Comparison of ENCODE assay signal across 8 cellular contexts in genomic region chr10:21675157-21675796, GRCh38.
DNase-seq lines count a peak whose midpoint lies in the region; ATAC-seq, FAIRE-seq and TF ChIP-seq lines count a peak whose summit lies in the region.

No MANE protein-coding gene starts in this region.

- CTCF ChIA-PET in AG04449 (lab: Yijun Ruan, JAX) = no interaction called here

- DNase-seq in AG04449 (ENCODE audit: low read depth, low spot score) = no peak
- no peak for DNase-seq in GM10266 (ENCODE audit: extremely low spot score)
- peak; percentile 13 for DNase-seq in M059J (ENCODE audit: low read depth)
- DNase-seq in activated CD4-positive, alpha-beta T cell treated with anti-CD3 and anti-CD28 coated beads, Interleukin-2, amount 50 U/mL, for 1 hour = peak; percentile 15
- DNase-seq in foreskin keratinocyte = peak in 1 of 2 donors; percentile 22
- peak; percentile 42 for DNase-seq in small intestine

- 79 to 89% (median 85%) methylated on average over 2 of the region's 2 CpGs for WGBS in small intestine, 3 donors

- POLR2A ChIA-PET in AG04449 (lab: Yijun Ruan, JAX) = no interaction called here

- FAIRE-seq in small intestine (lab: Jason Lieb, UNC) = no peak

- no peak for TF ChIP-seq POLR2A in GM18505 (IDR thresholded peaks at IDR 0.05; ENCODE audit: borderline replicate concordance, extremely low read depth, insufficient read depth, insufficient read length)

- H3K4me3 ChIP-seq in AG04449 (ENCODE audit: low read depth, low read length) = no peak overlapping the region
- no peak overlapping the region for H3K4me3 ChIP-seq in small intestine (ENCODE audit: low read depth in 1 of 2, low read length in 2 of 2)

- ATAC-seq in foreskin keratinocyte (peak; percentile 86), GM21360 (IDR thresholded peaks at IDR 0.05; ENCODE audit: unreplicated experiment) (no peak), GM18505 (IDR thresholded peaks at IDR 0.05; ENCODE audit: unreplicated experiment) (no peak)

- no peaks in the 10 kb centered on the region for H3K27me3 ChIP-seq in foreskin keratinocyte
- no peaks in the 10 kb centered on the region for H3K27me3 ChIP-seq in small intestine (ENCODE audit: control insufficient read depth in 2 of 2, insufficient read depth in 2 of 2, low read length in 2 of 2)

- H3K4me1 ChIP-seq in foreskin keratinocyte (no peaks in the 10 kb centered on the region), small intestine (ENCODE audit: control insufficient read depth in 2 of 2, insufficient read depth in 1 of 2, low read depth in 1 of 2, low read length in 1 of 2) (no peaks in the 10 kb centered on the region)

- peaks cover 0 to 5% of the 10 kb centered on the region in 2 donors for H3K36me3 ChIP-seq in small intestine (ENCODE audit: control insufficient read depth in 2 of 2, insufficient read depth in 2 of 2, low read length in 2 of 2)

- H3K27ac ChIP-seq in foreskin keratinocyte (no peak overlapping the region), small intestine (ENCODE audit: low read depth in 1 of 2, low read length in 1 of 2) (no peak overlapping the region)

- TF ChIP-seq CTCF in AG04449 (IDR thresholded peaks at IDR 0.05; ENCODE audit: insufficient read depth, low read length, missing control alignments) (peak; percentile 61), GM10266 (IDR thresholded peaks at IDR 0.05; ENCODE audit: control insufficient read depth, insufficient read depth, low read depth, missing control alignments) (peak; percentile 66), foreskin keratinocyte (conservative IDR thresholded peaks at IDR 0.05) (peak; percentile 73)

- H3K9me3 ChIP-seq in small intestine (ENCODE audit: control insufficient read depth, low read depth) = no peaks in the 10 kb centered on the region

Comparison
In these comparisons a context has a peak if more than half of its experiments do, and no peak if none do; other contexts are left out.
1. DNase-seq: peak in M059J (single experiment), activated CD4-positive, alpha-beta T cell treated with anti-CD3 and anti-CD28 coated beads, Interleukin-2, amount 50 U/mL, for 1 hour (single experiment) and small intestine (single experiment); none in AG04449 (single experiment) and GM10266 (single experiment).
2. Peak in every context shown above with its lines, with median percentiles within 50 percentile points of each other: CTCF ChIP-seq.